Comparison of ENCODE assay signal across 9 cellular contexts in genomic region chr22:36156119-36156514, GRCh38. TPM values are rescaled to one million over a fixed set of nuclear protein-coding genes. Genes with fewer than 3 reads are reported as not detected.
DNase-seq lines count a peak whose midpoint lies in the region; ATAC-seq and TF ChIP-seq lines count a peak whose summit lies in the region.
"Had no signal": no experiment of that assay in that cellular context is flagged by ENCODE, and none has a peak within 500 bp of the region (broad histone marks: within the 10 kb centered on the region; RNA-seq: fewer than 3 reads in every experiment).

No MANE protein-coding gene starts in this region.

- H3K4me3 ChIP-seq in left ventricle myocardium inferior (peak overlapping the region; percentile 71), muscle layer of colon (ENCODE audit: low read depth in 1 of 2, low read length in 2 of 2) (peak overlapping the region in 1 of 2 donors; percentile 78), uterus (peak overlapping the region; percentile 31 to 38)

- H3K9ac ChIP-seq in muscle layer of colon (ENCODE audit: low read length) = peak overlapping the region; percentile 59

- H3K27ac ChIP-seq in left ventricle myocardium inferior (replicated peaks) = peak overlapping the region; percentile 96
- H3K27ac ChIP-seq in muscle layer of colon (ENCODE audit: low read depth, low read length) = peak overlapping the region; percentile 91
- peak overlapping the region; percentile 94 to 98 for H3K27ac ChIP-seq in uterus

- H3K9me3 ChIP-seq in left ventricle myocardium inferior (replicated peaks) (no peaks in the 10 kb centered on the region), muscle layer of colon (ENCODE audit: low read length) (no peaks in the 10 kb centered on the region), uterus (no peaks in the 10 kb centered on the region)

- no peak for DNase-seq in left ventricle myocardium inferior
- DNase-seq in left cardiac atrium = no peak
- DNase-seq in central memory CD8-positive, alpha-beta T cell (ENCODE audit: low spot score in 2 of 2) = no peak
- DNase-seq in uterus = no peak
- no peak for DNase-seq in NCI-H510A (lab: John Stamatoyannopoulos, UW)
- no peak for DNase-seq in DMS79 (lab: John Stamatoyannopoulos, UW)
- DNase-seq in SIG-M5 treated with dmso at 0.1 percent for 504 hours (lab: John Stamatoyannopoulos, UW; ENCODE audit: unreplicated experiment) = no peak

- peaks cover 94% of the 10 kb centered on the region for H3K4me1 Mint-ChIP-seq in central memory CD8-positive, alpha-beta T cell

- no peak for TF ChIP-seq POLR2A in uterus (IDR thresholded peaks at IDR 0.05)

- H3K36me3 Mint-ChIP-seq in central memory CD8-positive, alpha-beta T cell (ENCODE audit: insufficient read depth) = peaks cover 47% of the 10 kb centered on the region

- H3K27ac Mint-ChIP-seq in central memory CD8-positive, alpha-beta T cell (ENCODE audit: low read depth) = peak overlapping the region; percentile 99

- no peaks in the 10 kb centered on the region for H3K27me3 Mint-ChIP-seq in central memory CD8-positive, alpha-beta T cell

- no peak for TF ChIP-seq CTCF in left ventricle myocardium inferior (IDR thresholded peaks at IDR 0.05; ENCODE audit: borderline replicate concordance)
- no peak for TF ChIP-seq CTCF in uterus (IDR thresholded peaks at IDR 0.05)

- H3K4me1 ChIP-seq in left ventricle myocardium inferior (peaks cover 92% of the 10 kb centered on the region), muscle layer of colon (ENCODE audit: insufficient read depth, low read length) (peaks cover 50% of the 10 kb centered on the region), uterus (peaks cover 8 to 17% of the 10 kb centered on the region in 2 donors)

- ATAC-seq in left cardiac atrium = no peak
- no peak for ATAC-seq in central memory CD8-positive, alpha-beta T cell (replicated peaks; ENCODE audit: extremely low read depth, poor library complexity, severe bottlenecking)

- H3K36me3 ChIP-seq in left ventricle myocardium inferior (no peaks in the 10 kb centered on the region), muscle layer of colon (ENCODE audit: insufficient read depth, low read length) (no peaks in the 10 kb centered on the region), uterus (no peaks in the 10 kb centered on the region)

- intact Hi-C loops in left ventricle myocardium inferior (cut with micrococcal nuclease) = no loop called here
- intact Hi-C loops in left cardiac atrium (cut with DNase I) = no loop called here
- intact Hi-C loops in uterus (cut with DNase I; ENCODE audit: low total_unique reads) = no loop called here

- no peaks in the 10 kb centered on the region for H3K9me3 Mint-ChIP-seq in central memory CD8-positive, alpha-beta T cell

- no peaks in the 10 kb centered on the region for H3K27me3 ChIP-seq in left ventricle myocardium inferior (ENCODE audit: low read depth)
- H3K27me3 ChIP-seq in muscle layer of colon (ENCODE audit: control insufficient read depth in 1 of 2, insufficient read depth in 2 of 2, low read length in 2 of 2) = no peaks in the 10 kb centered on the region
- no peaks in the 10 kb centered on the region for H3K27me3 ChIP-seq in uterus

- peak overlapping the region; percentile 97 for H3K4me3 Mint-ChIP-seq in central memory CD8-positive, alpha-beta T cell

RNA-seq across cellular contexts. Expression of gene APOL3, which starts 4.4 kb away (rescaled TPM):
- 21.3 TPM for total RNA-seq in left ventricle myocardium inferior
- total RNA-seq in left cardiac atrium = 10 to 100 TPM; 32.2 to 33.3 TPM
- total RNA-seq in uterus = 100 to 1,000 TPM in 2 of 4 donors, 10 to 100 TPM in 2; 22.1 to 108 (median 76.7) TPM

RNA-seq across cellular contexts. Expression of gene APOL4, which starts 45.5 kb away (rescaled TPM):
- total RNA-seq in left ventricle myocardium inferior = 4.7 TPM
- 10 to 100 TPM; 10.8 to 11.4 TPM for total RNA-seq in left cardiac atrium
- total RNA-seq in uterus = 10 to 100 TPM in 2 of 4 donors, 1 to 10 TPM in 1, not detected in 1; 1.0 to 35.2 (median 16.9) TPM
- total RNA-seq: OCI-LY7 had no signal
